ENCODE assay signal across 11 cellular contexts in genomic region chr10:120508393-120508792, GRCh38. TPM values are rescaled to one million over a fixed set of nuclear protein-coding genes. Genes with fewer than 3 reads are reported as not detected.
DNase-seq lines count a peak whose midpoint lies in the region; ATAC-seq and TF ChIP-seq lines count a peak whose summit lies in the region.
"Had no signal": no experiment of that assay in that cellular context is flagged by ENCODE, and none has a peak within 500 bp of the region (broad histone marks: within the 10 kb centered on the region; RNA-seq: fewer than 3 reads in every experiment).

No MANE protein-coding gene starts in this region.

- H3K4me1 Mint-ChIP-seq in HFFc6 (ENCODE audit: low read depth) = peaks cover 81% of the 10 kb centered on the region
- H3K4me1 Mint-ChIP-seq: naive thymus-derived CD4-positive, alpha-beta T cell had no signal

- H3K4me1 ChIP-seq in psoas muscle = no peaks in the 10 kb centered on the region

- H3K27me3 Mint-ChIP-seq in HFFc6 (ENCODE audit: insufficient read depth) = peaks cover 4% of the 10 kb centered on the region; the same call in 1 of the 2 replicates

- no peaks in the 10 kb centered on the region for H3K9me3 ChIP-seq in psoas muscle

- intact Hi-C loops in psoas muscle (cut with DNase I) = no loop called here

- TF ChIP-seq CTCF in HFFc6 (IDR thresholded peaks at IDR 0.05) (no peak), fibroblast of villous mesenchyme (IDR thresholded peaks at IDR 0.05; ENCODE audit: insufficient read depth, low read depth, low read length) (no peak), psoas muscle (IDR thresholded peaks at IDR 0.05) (no peak)

- no peaks in the 10 kb centered on the region for H3K9me3 Mint-ChIP-seq in HFFc6

- H3K36me3 ChIP-seq in psoas muscle (ENCODE audit: insufficient read depth in 1 of 2, low read depth in 1 of 2) = no peaks in the 10 kb centered on the region

- no peak overlapping the region for H3K4me3 ChIP-seq in fibroblast of villous mesenchyme (ENCODE audit: low read depth, low read length)
- no peak overlapping the region for H3K4me3 ChIP-seq in psoas muscle

- peak overlapping the region; percentile 27; the same call in 1 of the 2 replicates for H3K27ac Mint-ChIP-seq in HFFc6
- H3K27ac Mint-ChIP-seq: naive thymus-derived CD4-positive, alpha-beta T cell; stimulated activated naive CD8-positive, alpha-beta T cell treated with anti-CD3 and anti-CD28 coated beads, Interleukin-15, Interleukin-2, amounts not matched to agents 100 ng/mL and 50 ng/mL, for 24 hours had no signal

- H3K27ac ChIP-seq in psoas muscle = no peak overlapping the region

- H3K36me3 Mint-ChIP-seq in HFFc6 (ENCODE audit: low read depth) = peaks cover 34% of the 10 kb centered on the region
- H3K36me3 Mint-ChIP-seq: naive thymus-derived CD4-positive, alpha-beta T cell had no signal

- DNase-seq in COLO829 (ENCODE audit: low spot score) (peak; percentile 13), HFFc6 (peak; percentile 79), T1000 (lab: John Stamatoyannopoulos, UW) (peak; percentile 40), fibroblast of villous mesenchyme (ENCODE audit: low read depth) (peak; percentile 34), psoas muscle (no peak), mesenteric fat pad (ENCODE audit: low spot score) (no peak)
- DNase-seq: naive thymus-derived CD4-positive, alpha-beta T cell; NCI-H524 had no signal

- WGBS in psoas muscle, 3 donors = 68 to 74% (median 74%) methylated on average over 7 of the region's 7 CpGs

- peak overlapping the region; percentile 27; the same call in 1 of the 2 replicates for H3K4me3 Mint-ChIP-seq in HFFc6
- H3K4me3 Mint-ChIP-seq: naive thymus-derived CD4-positive, alpha-beta T cell; stimulated activated naive CD8-positive, alpha-beta T cell treated with anti-CD3 and anti-CD28 coated beads, Interleukin-15, Interleukin-2, amounts not matched to agents 100 ng/mL and 50 ng/mL, for 24 hours had no signal

- ATAC-seq in GM19035 (IDR thresholded peaks at IDR 0.05; ENCODE audit: unreplicated experiment) = no peak
- ATAC-seq in psoas muscle = no peak
- ATAC-seq in HG03565 (IDR thresholded peaks at IDR 0.05; ENCODE audit: unreplicated experiment) = no peak
- ATAC-seq: naive thymus-derived CD4-positive, alpha-beta T cell had no signal

- H3K27me3 ChIP-seq in psoas muscle (ENCODE audit: insufficient read depth in 3 of 3, low read length in 2 of 3) = peaks cover 0 to 4% (median 0%) of the 10 kb centered on the region in 3 donors

RNA-seq across cellular contexts. Expression of gene PLPP4, which starts 51.4 kb away (rescaled TPM):
- 10 to 100 TPM; 12.2 to 31.1 (median 16.9) TPM for total RNA-seq in HFFc6 (2021; fragmentation: NEBNext Ultra II Directional; extraction: Animal tissue kit (Norgen Biotek cat#: 25700))
- total RNA-seq in fibroblast of villous mesenchyme (0.86 and 4.2 TPM in 2 replicates), psoas muscle (not detected), mesenteric fat pad (not detected)
- not detected for polyA plus RNA-seq in psoas muscle
- total RNA-seq: naive thymus-derived CD4-positive, alpha-beta T cell had no signal
- polyA plus RNA-seq: naive thymus-derived CD4-positive, alpha-beta T cell had no signal

Comparison
In these comparisons a context has a peak if more than half of its experiments do, and no peak if none do; other contexts are left out.
1. DNase-seq: peak in COLO829 (single experiment), HFFc6 (single experiment), T1000 (single experiment) and fibroblast of villous mesenchyme (single experiment); none in psoas muscle (0 of 2) and mesenteric fat pad (single experiment).